Comparison of ENCODE assay signal across 13 cellular contexts in genomic region chr4:6963139-6963611, GRCh38. TPM values are rescaled to one million over a fixed set of nuclear protein-coding genes. Genes with fewer than 3 reads are reported as not detected.
A peak's percentile ranks its signal among the peaks of the same experiment; 100 is the strongest.
DNase-seq lines count a peak whose midpoint lies in the region; ATAC-seq, FAIRE-seq and TF ChIP-seq lines count a peak whose summit lies in the region.
"Had no signal": no experiment of that assay in that cellular context is flagged by ENCODE, and none has a peak within 500 bp of the region (broad histone marks: within the 10 kb centered on the region; RNA-seq: fewer than 3 reads in every experiment).

No MANE protein-coding gene starts in this region.

- no peak overlapping the region for H2BK120ac ChIP-seq in H9 (ENCODE audit: low read depth, low read length, poor library complexity, severe bottlenecking)

- H3K4me1 ChIP-seq in BLaER1 (peaks cover 100% of the 10 kb centered on the region), H9 (ENCODE audit: insufficient read depth, low read length) (peaks cover 5% of the 10 kb centered on the region; the same call in 1 of the 2 replicates), K562 (replicated peaks in 1 of 2; ENCODE audit: control insufficient read depth in 2 of 2, insufficient read depth in 2 of 2, low read length in 2 of 2) (peaks cover 0 to 23% of the 10 kb centered on the region in 2 experiments; a peak in 2 of 5 replicates)

- no peak overlapping the region for H2BK5ac ChIP-seq in H9 (ENCODE audit: insufficient read length, low read length)

- no peaks in the 10 kb centered on the region for H3K9me3 ChIP-seq in BLaER1
- no peaks in the 10 kb centered on the region for H3K9me3 ChIP-seq in H9 (ENCODE audit: control insufficient read depth, low read depth, low read length)
- H3K9me3 ChIP-seq in K562 (replicated peaks; ENCODE audit: control insufficient read depth, insufficient read depth, low read depth, low read length) = no peaks in the 10 kb centered on the region

- CTCF ChIA-PET in K562 (lab: Yijun Ruan, JAX; ENCODE audit: low intra/inter-chr PET ratio) = no interaction called here

- peaks cover 42 to 58% of the 10 kb centered on the region in 2 experiments for H3K4me1 Mint-ChIP-seq in H9

- H3K23ac ChIP-seq in H9 (ENCODE audit: insufficient read length, low read depth, low read length) = no peak overlapping the region

- no peak overlapping the region for H4K8ac ChIP-seq in H9 (replicated peaks; ENCODE audit: insufficient read length, low read depth, low read length)

- H3K56ac ChIP-seq in H9 (ENCODE audit: insufficient read length, low read depth, low read length) = no peak overlapping the region

- H3K4ac ChIP-seq in H9 (ENCODE audit: low read depth, low read length) = no peak overlapping the region

- H2BK20ac ChIP-seq in H9 (ENCODE audit: low read depth, low read length, poor library complexity, severe bottlenecking) = no peak overlapping the region

- no TSS peak for BruUV-seq in K562 (replicated peaks; lab: Mats Ljungman, UMichigan)

- H2BK12ac ChIP-seq in H9 (ENCODE audit: insufficient read length, low read depth, low read length) = no peak overlapping the region

- TF ChIP-seq EP300 in K562 (IDR thresholded peaks at IDR 0.05; ENCODE audit: low read length) = no peak

- TF ChIP-seq RAD21 in K562 (CRISPR knock-in tag; conservative IDR thresholded peaks at IDR 0.05 in 1 of 2, IDR thresholded peaks at IDR 0.05 in 1 of 2) = no peak

- no peak overlapping the region for H4K91ac ChIP-seq in H9 (ENCODE audit: insufficient read length, low read depth, low read length)

- intact Hi-C loops in K562 (cut with micrococcal nuclease) = no loop called here

- H3K79me2 ChIP-seq in H9 (ENCODE audit: insufficient read depth, low read length) (no peaks in the 10 kb centered on the region; the same call in 1 of the 2 replicates), K562 (ENCODE audit: control insufficient read depth, insufficient read depth, low read length) (peaks cover 76% of the 10 kb centered on the region)

- peaks cover 4% of the 10 kb centered on the region for H3K9me1 ChIP-seq in K562 (ENCODE audit: control insufficient read depth, insufficient read depth, low read length)

- DNase-seq in H9 (no peak), K562 (ENCODE audit: extremely low read depth in 1 of 4, low spot score in 3 of 4) (no peak), mesenteric fat pad (ENCODE audit: low spot score) (peak; percentile 84), HT-29 (ENCODE audit: low spot score) (no peak), ACHN (no peak), SIG-M5 (lab: John Stamatoyannopoulos, UW) (no peak)
- DNase-seq in activated CD4-positive, CD25-positive, alpha-beta regulatory T cell (lab: John Stamatoyannopoulos, UW) = no peak
- DNase-seq: activated CD4-positive, alpha-beta memory T cell treated with anti-CD3 and anti-CD28 coated beads, Interleukin-2, amount 10 ng/mL, durations not matched to agents 7 days and 5 days had no signal

- H3K4me2 ChIP-seq in BLaER1 = peak overlapping the region; percentile 90
- no peak overlapping the region for H3K4me2 ChIP-seq in H9 (ENCODE audit: insufficient read depth, insufficient read length, low read length)
- no peak overlapping the region for H3K4me2 ChIP-seq in K562 (ENCODE audit: insufficient read depth, low read length)

- no peak overlapping the region for H2AK5ac ChIP-seq in H9 (ENCODE audit: insufficient read length, low read length)

- H3K27me3 ChIP-seq in BLaER1 (no peaks in the 10 kb centered on the region), H9 (ENCODE audit: insufficient read depth, low read length) (no peaks in the 10 kb centered on the region), K562 (ENCODE audit: control insufficient read depth in 2 of 2, insufficient read depth in 2 of 2, low read length in 2 of 2) (no peaks in the 10 kb centered on the region)

- no peak overlapping the region for H3K4me3 Mint-ChIP-seq in H9
- H3K4me3 Mint-ChIP-seq: activated CD4-positive, alpha-beta memory T cell treated with anti-CD3 and anti-CD28 coated beads, Interleukin-2, amount 10 ng/mL, durations not matched to agents 7 days and 5 days; mesothelial cell of epicardium; stimulated activated naive CD8-positive, alpha-beta T cell treated with anti-CD3 and anti-CD28 coated beads, Interleukin-15, Interleukin-2, amounts not matched to agents 100 ng/mL and 50 ng/mL, for 24 hours had no signal

- H3K27me3 Mint-ChIP-seq in H9 (ENCODE audit: low read depth) = no peaks in the 10 kb centered on the region; the same call in 1 of the 2 replicates
- H3K27me3 Mint-ChIP-seq: activated CD4-positive, alpha-beta memory T cell treated with anti-CD3 and anti-CD28 coated beads, Interleukin-2, amount 10 ng/mL, durations not matched to agents 7 days and 5 days; stimulated activated naive CD8-positive, alpha-beta T cell treated with anti-CD3 and anti-CD28 coated beads, Interleukin-15, Interleukin-2, amounts not matched to agents 100 ng/mL and 50 ng/mL, for 24 hours had no signal

- H3K23me2 ChIP-seq in H9 (ENCODE audit: insufficient read length, low read depth, low read length, poor library complexity, severe bottlenecking) = no peaks in the 10 kb centered on the region

- POLR2A ChIA-PET in K562 (lab: Yijun Ruan, JAX) = interaction anchor here (0.6 to 1.6 kb wide), 3 partner anchors 9 to 127 kb away, joined by 3 to 4 read pairs (median 3); no protein-coding TSS in a partner anchor

- H3K4me3 ChIP-seq in BLaER1 = no peak overlapping the region
- H3K4me3 ChIP-seq in K562 = no peak overlapping the region

- H3K36me3 ChIP-seq in BLaER1 (peaks cover 46% of the 10 kb centered on the region), K562 (ENCODE audit: control insufficient read depth, insufficient read depth, low read length) (peaks cover 29% of the 10 kb centered on the region)

- no peak overlapping the region for H3T11ph ChIP-seq in H9 (ENCODE audit: low read length)

- TF ChIP-seq CTCF in H9 (conservative IDR thresholded peaks at IDR 0.05) = no peak
- no peak for TF ChIP-seq CTCF in K562 (IDR thresholded peaks at IDR 0.05 in 2 of 3, conservative IDR thresholded peaks at IDR 0.05 in 1 of 3; ENCODE audit: insufficient read depth in 2 of 3, low read depth in 1 of 3, low read length in 3 of 3)

- H4K5ac ChIP-seq in H9 (ENCODE audit: insufficient read length, low read depth, low read length) = no peak overlapping the region

- H2BK15ac ChIP-seq in H9 (ENCODE audit: low read depth, low read length) = no peak overlapping the region

- H4K20me1 ChIP-seq in BLaER1 (peaks cover 100% of the 10 kb centered on the region), H9 (ENCODE audit: control insufficient read depth, insufficient read depth, insufficient read length) (no peaks in the 10 kb centered on the region), K562 (replicated peaks; ENCODE audit: control insufficient read depth, insufficient read depth, low read length) (peaks cover 17% of the 10 kb centered on the region; the same call in 1 of the 2 replicates)

- peaks cover 2 to 5% (median 4%) of the 10 kb centered on the region in 3 experiments; a peak in 2 of 7 replicates for H3K36me3 Mint-ChIP-seq in H9 (ENCODE audit: insufficient read depth in 1 of 3, low read depth in 3 of 3)
- H3K36me3 Mint-ChIP-seq: activated naive CD4-positive, alpha-beta T cell treated with anti-CD3 and anti-CD28 coated beads, Interleukin-2, amount 50 U/mL, for 72 hours; mesothelial cell of epicardium had no signal

- H3K9ac ChIP-seq in BLaER1 (0 out of 2 replicates have a peak overlapping the region, but pooled peaks have one; percentile 18), H9 (ENCODE audit: extremely low read depth, insufficient read length, low read length) (no peak overlapping the region), K562 (ENCODE audit: insufficient read depth in 1 of 2, low read depth in 2 of 2, low read length in 2 of 2) (0 out of 4 replicates have a peak overlapping the region, but pooled peaks of 1 of the 2 experiments have one; percentile 66)

- no peak overlapping the region for H3K18ac ChIP-seq in H9 (ENCODE audit: insufficient read length, low read depth, low read length)

- FAIRE-seq in K562 (lab: Jason Lieb, UNC) = no peak
- FAIRE-seq: HTR-8/SVneo had no signal

- H3K27ac Mint-ChIP-seq in H9 = peak overlapping the region; percentile 92 to 96 (median 94)
- H3K27ac Mint-ChIP-seq: activated CD4-positive, alpha-beta memory T cell treated with anti-CD3 and anti-CD28 coated beads, Interleukin-2, amount 10 ng/mL, durations not matched to agents 7 days and 5 days; mesothelial cell of epicardium; stimulated activated naive CD8-positive, alpha-beta T cell treated with anti-CD3 and anti-CD28 coated beads, Interleukin-15, Interleukin-2, amounts not matched to agents 100 ng/mL and 50 ng/mL, for 24 hours had no signal

- no peaks in the 10 kb centered on the region for H3K79me1 ChIP-seq in H9 (ENCODE audit: insufficient read depth, low read depth, low read length, poor library complexity, severe bottlenecking)

- in situ Hi-C loops in K562 (cut with MboI) = no loop called here
- in situ Hi-C loops in ACHN (cut with HindIII; ENCODE audit: low pct_ligation_motif_present, low pct_unique_long_range_greater_than_20kb, low sequenced_read_pairs) = no loop called here

- WGBS in H9 (ENCODE audit: extremely low coverage, insufficient read length, low lambda C conversion rate) = no CpG with 5 or more reads among the region's 12 CpGs
- WGBS in K562 (ENCODE audit: insufficient coverage, low coverage, missing lambda C conversion rate) = 77% methylated on average over 11 of the region's 12 CpGs

- no peak for TF ChIP-seq POLR2A in K562 (conservative IDR thresholded peaks at IDR 0.05)

- H3K27ac ChIP-seq in BLaER1 (peak overlapping the region; percentile 65), H9 (ENCODE audit: insufficient read length, low read depth, low read length) (no peak overlapping the region), K562 (ENCODE audit: extremely low read depth, low read depth, low read length) (no peak overlapping the region)

- ATAC-seq in K562 = peak; percentile 32
- ATAC-seq: activated naive CD4-positive, alpha-beta T cell treated with anti-CD3 and anti-CD28 coated beads, Interleukin-2, amount 50 U/mL, for 72 hours had no signal

- peak overlapping the region; percentile 32; the same call in 1 of the 2 replicates for H3K14ac ChIP-seq in H9 (ENCODE audit: insufficient read depth, low read length)

- peaks cover 0 to 2% of the 10 kb centered on the region in 2 experiments; a peak in 1 of 5 replicates for H3K9me3 Mint-ChIP-seq in H9
- H3K9me3 Mint-ChIP-seq: activated CD4-positive, alpha-beta memory T cell treated with anti-CD3 and anti-CD28 coated beads, Interleukin-2, amount 10 ng/mL, durations not matched to agents 7 days and 5 days; activated naive CD4-positive, alpha-beta T cell treated with anti-CD3 and anti-CD28 coated beads, Interleukin-2, amount 50 U/mL, for 72 hours; mesothelial cell of epicardium; stimulated activated naive CD8-positive, alpha-beta T cell treated with anti-CD3 and anti-CD28 coated beads, Interleukin-15, Interleukin-2, amounts not matched to agents 100 ng/mL and 50 ng/mL, for 24 hours had no signal

- H2AFZ ChIP-seq in H9 (ENCODE audit: low read length) (no peak overlapping the region), K562 (ENCODE audit: low read depth, low read length) (no peak overlapping the region)

RNA-seq across cellular contexts. Expression of gene TBC1D14, which starts 53.5 kb away (rescaled TPM):
- total RNA-seq in H9 (2021) (44.5 and 50.2 TPM in 2 replicates), K562 (2014; rRNA removed) (50.2 and 54.4 TPM in 2 replicates), K562 (2014; rRNA removed; fragmentation: Illumina TruSeq; extraction: Trizol) (44.8 and 45.5 TPM in 2 replicates), K562 (2015; rRNA removed; fragmentation: Illumina TruSeq; extraction: Trizol) (55.8 and 57.7 TPM in 2 replicates), K562 (2021) (55.4 and 59.6 TPM in 2 replicates), mesenteric fat pad (54.3 TPM)
- 61.0 and 70.3 TPM in 2 replicates for total RNA-seq in K562 (2011; cell fraction: chromatin; rRNA removed; ENCODE audit: low replicate concordance)
- 50.4 and 54.0 TPM in 2 replicates for total RNA-seq in K562 (2011; cell fraction: nucleolus; rRNA removed)
- total RNA-seq in K562 (2011; cell fraction: nucleoplasm; rRNA removed) = 45.9 and 49.3 TPM in 2 replicates
- polyA plus RNA-seq in K562 (2011; rRNA removed) (31.4 and 41.2 TPM in 2 replicates), K562 (2014; fragmentation: Illumina TruSeq; extraction: Trizol) (46.2 and 47.7 TPM in 2 replicates), K562 (2014; fragmentation: Nextera tagmentation; extraction: Ambion mirVana) (1 to 10 TPM; 2.1 to 2.7 TPM), K562 (2014; rRNA removed) (43.3 and 50.8 TPM in 2 replicates)
- 37.0 and 43.7 TPM in 2 replicates for polyA plus RNA-seq in K562 (2011; cell fraction: cytosol; rRNA removed)
- 37.0 and 46.2 TPM in 2 replicates for polyA plus RNA-seq in K562 (2011; cell fraction: nucleus; rRNA removed)
- 45.4 TPM in 2 replicates for polyA plus RNA-seq in K562 (2012)
- 51.1 and 64.3 TPM in 2 replicates for polyA minus RNA-seq in K562 (2011; rRNA and poly(A)+ RNA removed)
- polyA minus RNA-seq in K562 (2011; cell fraction: cytosol; rRNA and poly(A)+ RNA removed) = 29.6 and 35.1 TPM in 2 replicates
- polyA minus RNA-seq in K562 (2011; cell fraction: nucleus; rRNA and poly(A)+ RNA removed) = 26.1 and 34.0 TPM in 2 replicates
- total RNA-seq in HT-29 (2014; rRNA removed; shearing (Covaris generic)) = 54.5 and 58.5 TPM in 2 replicates
